1 cellular context compared by ENCODE assay signal in genomic region chr10:51389415-51390342, GRCh38.
TF ChIP-seq lines count a peak whose summit lies in the region.

No MANE protein-coding gene starts in this region.

TF ChIP-seq in HCT116, 20 proteins besides CTCF, POLR2A, EP300 and RAD21 (continued from another document):
- TF ChIP-seq ZBTB33 (IDR thresholded peaks at IDR 0.05; ENCODE audit: extremely low read depth, insufficient replicate concordance, low read length) (no peak), EZH2 (IDR thresholded peaks at IDR 0.05) (no peak)
